In the genomic region with DNA sequence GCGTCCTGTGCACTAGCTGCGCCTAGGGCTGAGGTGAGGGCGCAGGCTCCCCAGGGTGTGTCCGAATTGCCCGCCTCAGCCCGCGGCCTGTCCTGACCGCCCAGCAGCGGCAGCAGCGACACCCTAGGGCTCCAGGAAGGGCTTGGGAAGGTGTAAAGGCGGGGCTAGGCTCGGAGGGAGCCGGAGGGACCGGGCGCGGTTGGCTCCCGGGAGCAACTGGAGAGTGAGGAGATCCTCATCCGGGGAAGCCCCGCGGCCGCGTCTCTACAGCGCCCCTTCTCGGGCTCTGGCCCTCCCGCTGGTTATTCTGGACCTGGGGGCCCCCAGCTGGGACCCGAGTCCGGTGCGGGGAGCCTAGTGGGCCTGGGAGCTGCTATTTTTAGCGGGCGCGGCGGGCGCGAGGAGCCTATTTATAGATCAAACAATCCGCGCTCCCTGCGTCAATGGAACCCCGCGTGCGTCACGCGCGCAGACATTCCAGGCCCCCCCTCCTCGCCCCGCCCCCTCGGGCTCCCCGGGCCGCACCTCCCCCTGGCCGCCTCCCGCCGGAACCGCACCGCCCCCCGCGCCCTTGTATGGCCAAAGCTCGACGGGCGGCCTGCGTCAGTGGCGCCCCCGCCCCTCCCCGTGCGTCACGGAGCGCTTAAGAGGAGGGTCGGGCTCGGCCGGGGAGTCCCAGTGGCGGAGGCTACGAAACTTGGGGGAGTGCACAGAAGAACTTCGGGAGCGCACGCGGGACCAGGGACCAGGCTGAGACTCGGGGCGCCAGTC, we compare ENCODE assay signal across 1 cellular context.
TF ChIP-seq lines count a peak whose summit lies in the region.

A gene (plus strand): TSS at position 672 of the 771 bp plus-strand sequence. CDS start 2,887 bp downstream, outside the sequence.

TF ChIP-seq in HepG2, 621 proteins besides CTCF, POLR2A, EP300 and RAD21 (continued from another document and continues in another):
- TF ChIP-seq, protein P1, sequence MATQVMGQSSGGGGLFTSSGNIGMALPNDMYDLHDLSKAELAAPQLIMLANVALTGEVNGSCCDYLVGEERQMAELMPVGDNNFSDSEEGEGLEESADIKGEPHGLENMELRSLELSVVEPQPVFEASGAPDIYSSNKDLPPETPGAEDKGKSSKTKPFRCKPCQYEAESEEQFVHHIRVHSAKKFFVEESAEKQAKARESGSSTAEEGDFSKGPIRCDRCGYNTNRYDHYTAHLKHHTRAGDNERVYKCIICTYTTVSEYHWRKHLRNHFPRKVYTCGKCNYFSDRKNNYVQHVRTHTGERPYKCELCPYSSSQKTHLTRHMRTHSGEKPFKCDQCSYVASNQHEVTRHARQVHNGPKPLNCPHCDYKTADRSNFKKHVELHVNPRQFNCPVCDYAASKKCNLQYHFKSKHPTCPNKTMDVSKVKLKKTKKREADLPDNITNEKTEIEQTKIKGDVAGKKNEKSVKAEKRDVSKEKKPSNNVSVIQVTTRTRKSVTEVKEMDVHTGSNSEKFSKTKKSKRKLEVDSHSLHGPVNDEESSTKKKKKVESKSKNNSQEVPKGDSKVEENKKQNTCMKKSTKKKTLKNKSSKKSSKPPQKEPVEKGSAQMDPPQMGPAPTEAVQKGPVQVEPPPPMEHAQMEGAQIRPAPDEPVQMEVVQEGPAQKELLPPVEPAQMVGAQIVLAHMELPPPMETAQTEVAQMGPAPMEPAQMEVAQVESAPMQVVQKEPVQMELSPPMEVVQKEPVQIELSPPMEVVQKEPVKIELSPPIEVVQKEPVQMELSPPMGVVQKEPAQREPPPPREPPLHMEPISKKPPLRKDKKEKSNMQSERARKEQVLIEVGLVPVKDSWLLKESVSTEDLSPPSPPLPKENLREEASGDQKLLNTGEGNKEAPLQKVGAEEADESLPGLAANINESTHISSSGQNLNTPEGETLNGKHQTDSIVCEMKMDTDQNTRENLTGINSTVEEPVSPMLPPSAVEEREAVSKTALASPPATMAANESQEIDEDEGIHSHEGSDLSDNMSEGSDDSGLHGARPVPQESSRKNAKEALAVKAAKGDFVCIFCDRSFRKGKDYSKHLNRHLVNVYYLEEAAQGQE (IDR thresholded peaks at IDR 0.05; ENCODE audit: borderline replicate concordance in 1 of 2, low read depth in 1 of 2, low read length in 2 of 2) = 0 out of 4 replicates have a peak, but pooled peaks of 1 of the 2 experiments have one; percentile 26
- TF ChIP-seq, protein P2, sequence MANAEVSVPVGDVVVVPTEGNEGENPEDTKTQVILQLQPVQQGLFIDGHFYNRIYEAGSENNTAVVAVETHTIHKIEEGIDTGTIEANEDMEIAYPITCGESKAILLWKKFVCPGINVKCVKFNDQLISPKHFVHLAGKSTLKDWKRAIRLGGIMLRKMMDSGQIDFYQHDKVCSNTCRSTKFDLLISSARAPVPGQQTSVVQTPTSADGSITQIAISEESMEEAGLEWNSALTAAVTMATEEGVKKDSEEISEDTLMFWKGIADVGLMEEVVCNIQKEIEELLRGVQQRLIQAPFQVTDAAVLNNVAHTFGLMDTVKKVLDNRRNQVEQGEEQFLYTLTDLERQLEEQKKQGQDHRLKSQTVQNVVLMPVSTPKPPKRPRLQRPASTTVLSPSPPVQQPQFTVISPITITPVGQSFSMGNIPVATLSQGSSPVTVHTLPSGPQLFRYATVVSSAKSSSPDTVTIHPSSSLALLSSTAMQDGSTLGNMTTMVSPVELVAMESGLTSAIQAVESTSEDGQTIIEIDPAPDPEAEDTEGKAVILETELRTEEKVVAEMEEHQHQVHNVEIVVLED (CRISPR knock-in tag; IDR thresholded peaks at IDR 0.05; ENCODE audit: borderline replicate concordance) = peak; percentile 90
- no peak for TF ChIP-seq ZNF180 (CRISPR knock-in tag; IDR thresholded peaks at IDR 0.05; ENCODE audit: borderline replicate concordance, low read depth)
- TF ChIP-seq ZNF775 (CRISPR knock-in tag; IDR thresholded peaks at IDR 0.05; ENCODE audit: borderline replicate concordance) = no peak
- peak; percentile 39; the same call in 1 of the 2 replicates for TF ChIP-seq ZNF792 (CRISPR knock-in tag; IDR thresholded peaks at IDR 0.05)
- TF ChIP-seq, protein P3, sequence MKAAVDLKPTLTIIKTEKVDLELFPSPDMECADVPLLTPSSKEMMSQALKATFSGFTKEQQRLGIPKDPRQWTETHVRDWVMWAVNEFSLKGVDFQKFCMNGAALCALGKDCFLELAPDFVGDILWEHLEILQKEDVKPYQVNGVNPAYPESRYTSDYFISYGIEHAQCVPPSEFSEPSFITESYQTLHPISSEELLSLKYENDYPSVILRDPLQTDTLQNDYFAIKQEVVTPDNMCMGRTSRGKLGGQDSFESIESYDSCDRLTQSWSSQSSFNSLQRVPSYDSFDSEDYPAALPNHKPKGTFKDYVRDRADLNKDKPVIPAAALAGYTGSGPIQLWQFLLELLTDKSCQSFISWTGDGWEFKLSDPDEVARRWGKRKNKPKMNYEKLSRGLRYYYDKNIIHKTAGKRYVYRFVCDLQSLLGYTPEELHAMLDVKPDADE (CRISPR knock-in tag; IDR thresholded peaks at IDR 0.05) = no peak
- 0 out of 2 replicates have a peak, but pooled peaks have one; percentile 20 for TF ChIP-seq AHR (CRISPR knock-in tag; IDR thresholded peaks at IDR 0.05)
- TF ChIP-seq TBX3 (IDR thresholded peaks at IDR 0.05; ENCODE audit: borderline replicate concordance) = peak; percentile 37; the same call in 1 of the 2 replicates
- no peak for TF ChIP-seq ZNF570 (CRISPR knock-in tag; IDR thresholded peaks at IDR 0.05; ENCODE audit: borderline replicate concordance)
- no peak for TF ChIP-seq MAFG (CRISPR knock-in tag; IDR thresholded peaks at IDR 0.05)
- peak; percentile 74 for TF ChIP-seq SAP130 (CRISPR knock-in tag; IDR thresholded peaks at IDR 0.05; ENCODE audit: low read depth)
- no peak for TF ChIP-seq FLYWCH1 (CRISPR knock-in tag; IDR thresholded peaks at IDR 0.05)
- TF ChIP-seq ZNF883 (CRISPR knock-in tag; IDR thresholded peaks at IDR 0.05; ENCODE audit: not compliant biosample characterization) = peak; percentile 22
- TF ChIP-seq, protein P4, sequence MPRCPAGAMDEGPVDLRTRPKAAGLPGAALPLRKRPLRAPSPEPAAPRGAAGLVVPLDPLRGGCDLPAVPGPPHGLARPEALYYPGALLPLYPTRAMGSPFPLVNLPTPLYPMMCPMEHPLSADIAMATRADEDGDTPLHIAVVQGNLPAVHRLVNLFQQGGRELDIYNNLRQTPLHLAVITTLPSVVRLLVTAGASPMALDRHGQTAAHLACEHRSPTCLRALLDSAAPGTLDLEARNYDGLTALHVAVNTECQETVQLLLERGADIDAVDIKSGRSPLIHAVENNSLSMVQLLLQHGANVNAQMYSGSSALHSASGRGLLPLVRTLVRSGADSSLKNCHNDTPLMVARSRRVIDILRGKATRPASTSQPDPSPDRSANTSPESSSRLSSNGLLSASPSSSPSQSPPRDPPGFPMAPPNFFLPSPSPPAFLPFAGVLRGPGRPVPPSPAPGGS (CRISPR knock-in tag; IDR thresholded peaks at IDR 0.05) = peak; percentile 88; the same call in 1 of the 2 replicates
- no peak for TF ChIP-seq ZNF335 (CRISPR knock-in tag; IDR thresholded peaks at IDR 0.05)
- TF ChIP-seq ZNF12 (CRISPR knock-in tag; IDR thresholded peaks at IDR 0.05) = no peak
- TF ChIP-seq, protein P5, sequence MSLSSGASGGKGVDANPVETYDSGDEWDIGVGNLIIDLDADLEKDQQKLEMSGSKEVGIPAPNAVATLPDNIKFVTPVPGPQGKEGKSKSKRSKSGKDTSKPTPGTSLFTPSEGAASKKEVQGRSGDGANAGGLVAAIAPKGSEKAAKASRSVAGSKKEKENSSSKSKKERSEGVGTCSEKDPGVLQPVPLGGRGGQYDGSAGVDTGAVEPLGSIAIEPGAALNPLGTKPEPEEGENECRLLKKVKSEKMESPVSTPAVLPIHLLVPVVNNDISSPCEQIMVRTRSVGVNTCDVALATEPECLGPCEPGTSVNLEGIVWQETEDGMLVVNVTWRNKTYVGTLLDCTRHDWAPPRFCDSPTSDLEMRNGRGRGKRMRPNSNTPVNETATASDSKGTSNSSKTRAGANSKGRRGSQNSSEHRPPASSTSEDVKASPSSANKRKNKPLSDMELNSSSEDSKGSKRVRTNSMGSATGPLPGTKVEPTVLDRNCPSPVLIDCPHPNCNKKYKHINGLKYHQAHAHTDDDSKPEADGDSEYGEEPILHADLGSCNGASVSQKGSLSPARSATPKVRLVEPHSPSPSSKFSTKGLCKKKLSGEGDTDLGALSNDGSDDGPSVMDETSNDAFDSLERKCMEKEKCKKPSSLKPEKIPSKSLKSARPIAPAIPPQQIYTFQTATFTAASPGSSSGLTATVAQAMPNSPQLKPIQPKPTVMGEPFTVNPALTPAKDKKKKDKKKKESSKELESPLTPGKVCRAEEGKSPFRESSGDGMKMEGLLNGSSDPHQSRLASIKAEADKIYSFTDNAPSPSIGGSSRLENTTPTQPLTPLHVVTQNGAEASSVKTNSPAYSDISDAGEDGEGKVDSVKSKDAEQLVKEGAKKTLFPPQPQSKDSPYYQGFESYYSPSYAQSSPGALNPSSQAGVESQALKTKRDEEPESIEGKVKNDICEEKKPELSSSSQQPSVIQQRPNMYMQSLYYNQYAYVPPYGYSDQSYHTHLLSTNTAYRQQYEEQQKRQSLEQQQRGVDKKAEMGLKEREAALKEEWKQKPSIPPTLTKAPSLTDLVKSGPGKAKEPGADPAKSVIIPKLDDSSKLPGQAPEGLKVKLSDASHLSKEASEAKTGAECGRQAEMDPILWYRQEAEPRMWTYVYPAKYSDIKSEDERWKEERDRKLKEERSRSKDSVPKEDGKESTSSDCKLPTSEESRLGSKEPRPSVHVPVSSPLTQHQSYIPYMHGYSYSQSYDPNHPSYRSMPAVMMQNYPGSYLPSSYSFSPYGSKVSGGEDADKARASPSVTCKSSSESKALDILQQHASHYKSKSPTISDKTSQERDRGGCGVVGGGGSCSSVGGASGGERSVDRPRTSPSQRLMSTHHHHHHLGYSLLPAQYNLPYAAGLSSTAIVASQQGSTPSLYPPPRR (CRISPR knock-in tag; IDR thresholded peaks at IDR 0.05; ENCODE audit: borderline replicate concordance) = peak; percentile 44
- 0 out of 2 replicates have a peak, but pooled peaks have one; percentile 79 for TF ChIP-seq ZSCAN31 (CRISPR knock-in tag; IDR thresholded peaks at IDR 0.05; ENCODE audit: low read depth)
- TF ChIP-seq, protein P6, sequence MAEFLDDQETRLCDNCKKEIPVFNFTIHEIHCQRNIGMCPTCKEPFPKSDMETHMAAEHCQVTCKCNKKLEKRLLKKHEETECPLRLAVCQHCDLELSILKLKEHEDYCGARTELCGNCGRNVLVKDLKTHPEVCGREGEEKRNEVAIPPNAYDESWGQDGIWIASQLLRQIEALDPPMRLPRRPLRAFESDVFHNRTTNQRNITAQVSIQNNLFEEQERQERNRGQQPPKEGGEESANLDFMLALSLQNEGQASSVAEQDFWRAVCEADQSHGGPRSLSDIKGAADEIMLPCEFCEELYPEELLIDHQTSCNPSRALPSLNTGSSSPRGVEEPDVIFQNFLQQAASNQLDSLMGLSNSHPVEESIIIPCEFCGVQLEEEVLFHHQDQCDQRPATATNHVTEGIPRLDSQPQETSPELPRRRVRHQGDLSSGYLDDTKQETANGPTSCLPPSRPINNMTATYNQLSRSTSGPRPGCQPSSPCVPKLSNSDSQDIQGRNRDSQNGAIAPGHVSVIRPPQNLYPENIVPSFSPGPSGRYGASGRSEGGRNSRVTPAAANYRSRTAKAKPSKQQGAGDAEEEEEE (CRISPR knock-in tag; IDR thresholded peaks at IDR 0.05; ENCODE audit: borderline replicate concordance) = no peak
- 0 out of 2 replicates have a peak, but pooled peaks have one; percentile 26 for TF ChIP-seq ZNF839 (CRISPR knock-in tag; IDR thresholded peaks at IDR 0.05; ENCODE audit: borderline replicate concordance)
- TF ChIP-seq, protein P7, sequence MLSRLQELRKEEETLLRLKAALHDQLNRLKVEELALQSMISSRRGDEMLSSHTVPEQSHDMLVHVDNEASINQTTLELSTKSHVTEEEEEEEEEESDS (CRISPR knock-in tag; IDR thresholded peaks at IDR 0.05; ENCODE audit: borderline replicate concordance) = no peak
- TF ChIP-seq PAWR (CRISPR knock-in tag; IDR thresholded peaks at IDR 0.05; ENCODE audit: borderline replicate concordance) = peak; percentile 33; the same call in 1 of the 2 replicates
- TF ChIP-seq, protein P8, sequence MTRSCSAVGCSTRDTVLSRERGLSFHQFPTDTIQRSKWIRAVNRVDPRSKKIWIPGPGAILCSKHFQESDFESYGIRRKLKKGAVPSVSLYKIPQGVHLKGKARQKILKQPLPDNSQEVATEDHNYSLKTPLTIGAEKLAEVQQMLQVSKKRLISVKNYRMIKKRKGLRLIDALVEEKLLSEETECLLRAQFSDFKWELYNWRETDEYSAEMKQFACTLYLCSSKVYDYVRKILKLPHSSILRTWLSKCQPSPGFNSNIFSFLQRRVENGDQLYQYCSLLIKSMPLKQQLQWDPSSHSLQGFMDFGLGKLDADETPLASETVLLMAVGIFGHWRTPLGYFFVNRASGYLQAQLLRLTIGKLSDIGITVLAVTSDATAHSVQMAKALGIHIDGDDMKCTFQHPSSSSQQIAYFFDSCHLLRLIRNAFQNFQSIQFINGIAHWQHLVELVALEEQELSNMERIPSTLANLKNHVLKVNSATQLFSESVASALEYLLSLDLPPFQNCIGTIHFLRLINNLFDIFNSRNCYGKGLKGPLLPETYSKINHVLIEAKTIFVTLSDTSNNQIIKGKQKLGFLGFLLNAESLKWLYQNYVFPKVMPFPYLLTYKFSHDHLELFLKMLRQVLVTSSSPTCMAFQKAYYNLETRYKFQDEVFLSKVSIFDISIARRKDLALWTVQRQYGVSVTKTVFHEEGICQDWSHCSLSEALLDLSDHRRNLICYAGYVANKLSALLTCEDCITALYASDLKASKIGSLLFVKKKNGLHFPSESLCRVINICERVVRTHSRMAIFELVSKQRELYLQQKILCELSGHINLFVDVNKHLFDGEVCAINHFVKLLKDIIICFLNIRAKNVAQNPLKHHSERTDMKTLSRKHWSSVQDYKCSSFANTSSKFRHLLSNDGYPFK (CRISPR knock-in tag; IDR thresholded peaks at IDR 0.05; ENCODE audit: borderline replicate concordance) = 0 out of 2 replicates have a peak, but pooled peaks have one; percentile 44
- no peak for TF ChIP-seq HOXA9 (CRISPR knock-in tag; IDR thresholded peaks at IDR 0.05; ENCODE audit: borderline replicate concordance)
- peak; percentile 18 for TF ChIP-seq ERF (CRISPR knock-in tag; IDR thresholded peaks at IDR 0.05)
- no peak; the same call in 1 of the 2 replicates for TF ChIP-seq ZNF547 (CRISPR knock-in tag; IDR thresholded peaks at IDR 0.05)
- TF ChIP-seq SMAD3 (CRISPR knock-in tag; IDR thresholded peaks at IDR 0.05) = peak; percentile 32; the same call in 1 of the 2 replicates
- TF ChIP-seq, protein P9, sequence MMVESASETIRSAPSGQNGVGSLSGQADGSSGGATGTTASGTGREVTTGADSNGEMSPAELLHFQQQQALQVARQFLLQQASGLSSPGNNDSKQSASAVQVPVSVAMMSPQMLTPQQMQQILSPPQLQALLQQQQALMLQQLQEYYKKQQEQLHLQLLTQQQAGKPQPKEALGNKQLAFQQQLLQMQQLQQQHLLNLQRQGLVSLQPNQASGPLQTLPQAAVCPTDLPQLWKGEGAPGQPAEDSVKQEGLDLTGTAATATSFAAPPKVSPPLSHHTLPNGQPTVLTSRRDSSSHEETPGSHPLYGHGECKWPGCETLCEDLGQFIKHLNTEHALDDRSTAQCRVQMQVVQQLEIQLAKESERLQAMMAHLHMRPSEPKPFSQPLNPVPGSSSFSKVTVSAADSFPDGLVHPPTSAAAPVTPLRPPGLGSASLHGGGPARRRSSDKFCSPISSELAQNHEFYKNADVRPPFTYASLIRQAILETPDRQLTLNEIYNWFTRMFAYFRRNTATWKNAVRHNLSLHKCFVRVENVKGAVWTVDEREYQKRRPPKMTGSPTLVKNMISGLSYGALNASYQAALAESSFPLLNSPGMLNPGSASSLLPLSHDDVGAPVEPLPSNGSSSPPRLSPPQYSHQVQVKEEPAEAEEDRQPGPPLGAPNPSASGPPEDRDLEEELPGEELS (CRISPR knock-in tag; IDR thresholded peaks at IDR 0.05) = no peak
- no peak for TF ChIP-seq RFX3 (CRISPR knock-in tag; IDR thresholded peaks at IDR 0.05)
- TF ChIP-seq AGO2 (optimal IDR thresholded peaks at IDR 0.05; ENCODE audit: low read depth, low read length) = peak; percentile 12
- TF ChIP-seq KAT2B (IDR thresholded peaks at IDR 0.05; ENCODE audit: borderline replicate concordance, low read depth, low read length) = no peak
- TF ChIP-seq IRX3 (CRISPR knock-in tag; IDR thresholded peaks at IDR 0.05; ENCODE audit: borderline replicate concordance, low read depth) = no peak
- no peak for TF ChIP-seq ATF7 (IDR thresholded peaks at IDR 0.05)
- TF ChIP-seq ATF7 (CRISPR knock-in tag; IDR thresholded peaks at IDR 0.05) = peak; percentile 20; the same call in 1 of the 2 replicates
